ENCODE assay signal across 15 cellular contexts in genomic region chr12:26109343-26109841, GRCh38. TPM values are rescaled to one million over a fixed set of nuclear protein-coding genes. Genes with fewer than 3 reads are reported as not detected.
A peak's percentile ranks its signal among the peaks of the same experiment; 100 is the strongest.
DNase-seq lines count a peak whose midpoint lies in the region; ATAC-seq and TF ChIP-seq lines count a peak whose summit lies in the region.
"Had no signal": no experiment of that assay in that cellular context is flagged by ENCODE, and none has a peak within 500 bp of the region (broad histone marks: within the 10 kb centered on the region; RNA-seq: fewer than 3 reads in every experiment).

No MANE protein-coding gene starts in this region.

- ATAC-seq in gastroesophageal sphincter (peak; percentile 27), GM21529 (IDR thresholded peaks at IDR 0.05; ENCODE audit: unreplicated experiment) (no peak), GM18520 (IDR thresholded peaks at IDR 0.05; ENCODE audit: unreplicated experiment) (no peak)
- ATAC-seq: stimulated activated naive B cell treated with anti-CD40 and anti-IgM and Interleukin-4, amounts not matched to agents 10 μg/mL and 1 μg/mL and 100 μg/mL, for 72 hours had no signal

- CTCF ChIA-PET in HEK293 (lab: Yijun Ruan, JAX): interaction anchor here (0.6 to 1.1 kb wide), 4 partner anchors 10 to 544 kb away, joined by 3 read pairs; no protein-coding TSS in a partner anchor

- H3K27ac ChIP-seq in HEK293 (ENCODE audit: extremely low read depth, low read depth, low read length) (no peak overlapping the region), gastroesophageal sphincter (peak overlapping the region in 3 of 4 donors; percentile 60 to 73 (median 68)), sigmoid colon (peak overlapping the region; percentile 23 to 67 (median 46))
- H3K27ac ChIP-seq: RWPE1 had no signal

- no peaks in the 10 kb centered on the region for H3K36me3 ChIP-seq in HEK293 (ENCODE audit: control insufficient read depth in 2 of 2, insufficient read depth in 1 of 2, low read length in 2 of 2)
- no peaks in the 10 kb centered on the region for H3K36me3 ChIP-seq in gastroesophageal sphincter
- H3K36me3 ChIP-seq in sigmoid colon: no peaks in the 10 kb centered on the region

- POLR2A ChIA-PET in HEK293 (lab: Yijun Ruan, JAX): no interaction called here

- TF ChIP-seq CTCF in HEK293 (tag by site-specific recombination; IDR thresholded peaks at IDR 0.05): no peak
- TF ChIP-seq CTCF in gastroesophageal sphincter (IDR thresholded peaks at IDR 0.05): no peak
- no peak for TF ChIP-seq CTCF in sigmoid colon (IDR thresholded peaks at IDR 0.05)

- 22 to 46% methylated on average over 10 of the region's 10 CpGs for WGBS in gastroesophageal sphincter (ENCODE audit: low coverage in 1 of 2), 2 donors
- WGBS in sigmoid colon, 2 donors: 54 to 74% methylated on average over 10 of the region's 10 CpGs

- TF ChIP-seq EP300 in gastroesophageal sphincter (IDR thresholded peaks at IDR 0.05) (no peak), sigmoid colon (IDR thresholded peaks at IDR 0.05) (no peak)

- H3K4me3 ChIP-seq in HEK293 (ENCODE audit: low read depth, low read length) (no peak overlapping the region), gastroesophageal sphincter (no peak overlapping the region), sigmoid colon (no peak overlapping the region)

- intact Hi-C loops in sigmoid colon (cut with DNase I): no loop called here

- H3K9me3 ChIP-seq in HEK293 (ENCODE audit: control insufficient read depth, insufficient read depth, low read depth, low read length) (no peaks in the 10 kb centered on the region), gastroesophageal sphincter (no peaks in the 10 kb centered on the region), sigmoid colon (no peaks in the 10 kb centered on the region)

- no peaks in the 10 kb centered on the region for H3K27me3 ChIP-seq in gastroesophageal sphincter
- H3K27me3 ChIP-seq in sigmoid colon: no peaks in the 10 kb centered on the region

- peak; percentile 27 for DNase-seq in SHP77 treated with DMSO at 0.1 percent for 48 hours (lab: John Stamatoyannopoulos, UW)
- DNase-seq in sigmoid colon: peak; percentile 79
- no peak for DNase-seq in activated naive CD4-positive, alpha-beta T cell treated with anti-CD3 and anti-CD28 coated beads, Interleukin-2, amount 50 U/mL, for 16 hours
- DNase-seq in activated CD8-positive, alpha-beta memory T cell treated with anti-CD3 and anti-CD28 coated beads, Interleukin-2, amount 50 U/mL, for 48 hours: no peak
- DNase-seq: activated CD4-positive, alpha-beta memory T cell treated with anti-CD3 and anti-CD28 coated beads, Interleukin-2, amount 10 ng/mL, durations not matched to agents 7 days and 5 days; activated effector memory CD4-positive, alpha-beta T cell treated with anti-CD3 and anti-CD28 coated beads, Interleukin-2, amount 50 U/mL, for 16 hours; central memory CD4-positive, alpha-beta T cell; stimulated activated CD4-positive, alpha-beta T cell treated with anti-CD3 and anti-CD28 coated beads, Interleukin-2, amount 100 ng/mL, for 48 hours; stimulated activated naive B cell treated with anti-CD40 and anti-IgM and Interleukin-4, amounts not matched to agents 10 μg/mL and 1 μg/mL and 100 μg/mL, for 72 hours; T-helper 9 cell had no signal

- peaks cover 8% of the 10 kb centered on the region for H3K4me1 ChIP-seq in HEK293 (ENCODE audit: control insufficient read depth, insufficient read depth, low read length)
- peaks cover 0 to 33% (median 7%) of the 10 kb centered on the region in 3 donors for H3K4me1 ChIP-seq in gastroesophageal sphincter
- peaks cover 0 to 15% (median 10%) of the 10 kb centered on the region in 4 donors for H3K4me1 ChIP-seq in sigmoid colon

- TF ChIP-seq POLR2A in gastroesophageal sphincter (IDR thresholded peaks at IDR 0.05): no peak
- TF ChIP-seq POLR2A in sigmoid colon (IDR thresholded peaks at IDR 0.05): no peak

TF ChIP-seq in HEK293, 187 proteins besides CTCF, POLR2A, EP300 and RAD21 (continues in another document):
- TF ChIP-seq TRIM28 (IDR thresholded peaks at IDR 0.05; ENCODE audit: borderline replicate concordance, low read length): no peak
- TF ChIP-seq ZBTB1 (tag by site-specific recombination; IDR thresholded peaks at IDR 0.05): no peak
- no peak for TF ChIP-seq PRDM10 (tag by site-specific recombination; IDR thresholded peaks at IDR 0.05)
- 0 out of 2 replicates have a peak, but pooled peaks have one; percentile 8 for TF ChIP-seq SP2 (tag by site-specific recombination; IDR thresholded peaks at IDR 0.05)
- TF ChIP-seq SCRT2 (tag by site-specific recombination; IDR thresholded peaks at IDR 0.05): peak; percentile 57
- TF ChIP-seq ZBTB44 (tag by site-specific recombination; IDR thresholded peaks at IDR 0.05): 0 out of 2 replicates have a peak, but pooled peaks have one; percentile 25
- TF ChIP-seq HIC1 (tag by site-specific recombination; IDR thresholded peaks at IDR 0.05): no peak
- no peak for TF ChIP-seq BCL11B (tag by site-specific recombination; IDR thresholded peaks at IDR 0.05; ENCODE audit: low read depth)
- TF ChIP-seq ZNF558 (tag by site-specific recombination; IDR thresholded peaks at IDR 0.05): no peak
- TF ChIP-seq PRDM1 (tag by site-specific recombination; IDR thresholded peaks at IDR 0.05): peak; percentile 48; the same call in 1 of the 2 replicates
- no peak for TF ChIP-seq ZNF514 (tag by site-specific recombination; IDR thresholded peaks at IDR 0.05)
- TF ChIP-seq KLF8 (tag by site-specific recombination; IDR thresholded peaks at IDR 0.05): no peak
- no peak for TF ChIP-seq ZIC2 (tag by site-specific recombination; IDR thresholded peaks at IDR 0.05)

RNA-seq across cellular contexts. Expression of gene BHLHE41, which starts 15.4 kb away (rescaled TPM):
- 10 to 100 TPM in 3 of 4 donors, 1 to 10 TPM in 1; 5.3 to 91.2 (median 21.7) TPM for total RNA-seq in gastroesophageal sphincter
- total RNA-seq in sigmoid colon: 1 to 10 TPM; 3.9 to 6.4 (median 6.0) TPM
- polyA plus RNA-seq in sigmoid colon: 10 to 100 TPM in 1 of 3 donors, 1 to 10 TPM in 2; 4.8 to 12.6 (median 6.2) TPM
- total RNA-seq: activated CD4-positive, alpha-beta memory T cell treated with anti-CD3 and anti-CD28 coated beads, Interleukin-2, amount 10 ng/mL, durations not matched to agents 7 days and 5 days had no signal

Comparison
In these comparisons a context has a peak if more than half of its experiments do, and no peak if none do; other contexts are left out.
1. DNase-seq: peak in SHP77 treated with DMSO at 0.1 percent for 48 hours (single experiment) and sigmoid colon (single experiment); none in activated naive CD4-positive, alpha-beta T cell treated with anti-CD3 and anti-CD28 coated beads, Interleukin-2, amount 50 U/mL, for 16 hours (single experiment) and activated CD8-positive, alpha-beta memory T cell treated with anti-CD3 and anti-CD28 coated beads, Interleukin-2, amount 50 U/mL, for 48 hours (single experiment).